8 cellular contexts compared by ENCODE assay signal in the genomic region with DNA sequence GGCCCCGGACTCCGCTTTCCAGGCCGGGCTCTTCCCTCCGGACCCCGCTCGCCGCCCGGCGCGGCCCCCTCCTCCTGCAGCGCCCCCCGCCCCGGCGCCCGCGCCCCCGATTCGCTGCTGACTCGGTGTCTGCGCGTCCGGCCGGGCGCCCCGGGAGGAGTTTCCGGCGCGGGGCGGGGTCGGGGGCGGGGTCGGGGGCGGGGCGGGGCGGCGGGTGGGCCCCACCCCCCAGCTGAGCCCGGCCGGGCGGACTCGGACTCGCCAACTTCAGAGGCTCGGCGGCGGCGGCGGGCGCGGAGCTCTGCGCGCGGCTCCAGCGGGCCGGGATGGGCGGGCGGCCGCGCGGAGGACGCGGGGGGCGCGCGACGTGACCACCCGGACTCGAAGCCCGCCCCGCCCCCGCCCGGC. TPM values are rescaled to one million over a fixed set of nuclear protein-coding genes. Genes with fewer than 3 reads are reported as not detected.
DNase-seq lines count a peak whose midpoint lies in the region; ATAC-seq lines count a peak whose summit lies in the region.

Gene METRNL, plus strand, starts transcription at position 270 of the 408 bp plus-strand sequence. CDS start 207 bp downstream, outside the sequence.

- peak within 1 kb of the TSS; percentile 51 for H3K4me3 ChIP-seq in NT2/D1 (ENCODE audit: insufficient read length, low read depth)
- peak within 1 kb of the TSS; percentile 46 for H3K4me3 ChIP-seq in naive thymus-derived CD4-positive, alpha-beta T cell (ENCODE audit: low read length)

- POLR2A ChIA-PET in naive thymus-derived CD4-positive, alpha-beta T cell (lab: Charles Lee) = no interaction called here

- peak; percentile 60 for ATAC-seq in naive thymus-derived CD4-positive, alpha-beta T cell
- ATAC-seq in stimulated activated naive CD8-positive, alpha-beta T cell treated with anti-CD3 and anti-CD28 coated beads, Interleukin-15, Interleukin-2, amounts not matched to agents 100 U/mL and 50 U/mL, for 24 hours = peak; percentile 24
- no peak for ATAC-seq in HG02852 (IDR thresholded peaks at IDR 0.05; ENCODE audit: unreplicated experiment)

- CTCF ChIA-PET in naive thymus-derived CD4-positive, alpha-beta T cell (lab: Charles Lee) = no interaction called here

- H3K4me1 Mint-ChIP-seq in activated T-helper 1 cell treated with anti-CD3 and anti-CD28 coated beads, Interleukin-12 subunit alpha, Interleukin-12 subunit beta, Interleukin-2, Interleukin-4 antibody, amounts not matched to agents 30 ng/mL and 10 ng/mL and 1 ng/mL, durations not matched to agents 14 hours and 24 hours and 36 hours (ENCODE audit: low read depth) = peaks cover 28% of the 10 kb centered on the region
- H3K4me1 Mint-ChIP-seq in naive thymus-derived CD4-positive, alpha-beta T cell = peaks cover 0 to 27% (median 10%) of the 10 kb centered on the region in 7 donors

- peaks cover 11% of the 10 kb centered on the region for H3K27me3 Mint-ChIP-seq in activated T-helper 1 cell treated with anti-CD3 and anti-CD28 coated beads, Interleukin-12 subunit alpha, Interleukin-12 subunit beta, Interleukin-2, Interleukin-4 antibody, amounts not matched to agents 30 ng/mL and 10 ng/mL and 1 ng/mL, durations not matched to agents 14 hours and 24 hours and 36 hours (ENCODE audit: insufficient read depth)
- H3K27me3 Mint-ChIP-seq in naive thymus-derived CD4-positive, alpha-beta T cell = peaks cover 0 to 35% (median 5%) of the 10 kb centered on the region in 5 donors

- peaks cover 13% of the 10 kb centered on the region for H3K36me3 ChIP-seq in NT2/D1 (ENCODE audit: insufficient read depth, insufficient read length, low read length)
- H3K36me3 ChIP-seq in naive thymus-derived CD4-positive, alpha-beta T cell (ENCODE audit: control insufficient read depth in 2 of 3, insufficient read depth in 3 of 3, low read length in 3 of 3) = no peaks in the 10 kb centered on the region

- peaks cover 53% of the 10 kb centered on the region for H3K27me3 ChIP-seq in NT2/D1 (ENCODE audit: insufficient read depth, insufficient read length)
- no peaks in the 10 kb centered on the region for H3K27me3 ChIP-seq in naive thymus-derived CD4-positive, alpha-beta T cell (ENCODE audit: control insufficient read depth in 2 of 2, insufficient read depth in 2 of 2, low read length in 2 of 2)

- no peak within 1 kb of the TSS for H3K27ac Mint-ChIP-seq in activated T-helper 1 cell treated with anti-CD3 and anti-CD28 coated beads, Interleukin-12 subunit alpha, Interleukin-12 subunit beta, Interleukin-2, Interleukin-4 antibody, amounts not matched to agents 30 ng/mL and 10 ng/mL and 1 ng/mL, durations not matched to agents 14 hours and 24 hours and 36 hours
- H3K27ac Mint-ChIP-seq in naive thymus-derived CD4-positive, alpha-beta T cell = no peak within 1 kb of the TSS

- peaks cover 21% of the 10 kb centered on the region for H3K4me1 ChIP-seq in NT2/D1 (ENCODE audit: insufficient read depth, insufficient read length)
- peaks cover 0 to 23% of the 10 kb centered on the region in 2 donors for H3K4me1 ChIP-seq in naive thymus-derived CD4-positive, alpha-beta T cell (ENCODE audit: control insufficient read depth in 2 of 2, insufficient read depth in 2 of 2, low read length in 2 of 2)

- H3K9me3 ChIP-seq in NT2/D1 (ENCODE audit: insufficient read depth, low read length) = no peaks in the 10 kb centered on the region; the same call in 1 of the 2 replicates
- H3K9me3 ChIP-seq in naive thymus-derived CD4-positive, alpha-beta T cell (ENCODE audit: control insufficient read depth in 2 of 3, low read length in 3 of 3) = no peaks in the 10 kb centered on the region

- H3K9ac ChIP-seq in NT2/D1 (ENCODE audit: insufficient read length, low read depth) = peak within 1 kb of the TSS; percentile 79

- H3K9me3 Mint-ChIP-seq in activated T-helper 1 cell treated with anti-CD3 and anti-CD28 coated beads, Interleukin-12 subunit alpha, Interleukin-12 subunit beta, Interleukin-2, Interleukin-4 antibody, amounts not matched to agents 30 ng/mL and 10 ng/mL and 1 ng/mL, durations not matched to agents 14 hours and 24 hours and 36 hours = no peaks in the 10 kb centered on the region
- no peaks in the 10 kb centered on the region for H3K9me3 Mint-ChIP-seq in naive thymus-derived CD4-positive, alpha-beta T cell

- peak; percentile 7 for DNase-seq in DMS114 treated with DMSO at 0.1 percent for 48 hours (lab: John Stamatoyannopoulos, UW; ENCODE audit: unreplicated experiment)
- peak; percentile 72 for DNase-seq in HCEC 1CT
- DNase-seq in NT2/D1 (ENCODE audit: low read depth, low spot score) = peak; percentile 5
- DNase-seq in activated T-helper 1 cell treated with anti-CD3 and anti-CD28 coated beads, Interleukin-12 subunit alpha, Interleukin-12 subunit beta, Interleukin-2, Interleukin-4 antibody, amounts not matched to agents 30 ng/mL and 10 ng/mL and 1 ng/mL, durations not matched to agents 14 hours and 24 hours and 36 hours (ENCODE audit: low spot score) = peak; percentile 51
- DNase-seq in fibroblast of peridontal ligament (ENCODE audit: extremely low read depth) = peak; percentile 48
- peak in 7 of 9 donors; percentile 22 to 79 (median 36) for DNase-seq in naive thymus-derived CD4-positive, alpha-beta T cell
- peak; percentile 76 for DNase-seq in stimulated activated naive CD8-positive, alpha-beta T cell treated with anti-CD3 and anti-CD28 coated beads, Interleukin-15, Interleukin-2, amounts not matched to agents 100 U/mL and 50 U/mL, for 24 hours

- intact Hi-C loops in activated T-helper 1 cell treated with anti-CD3 and anti-CD28 coated beads, Interleukin-12 subunit alpha, Interleukin-12 subunit beta, Interleukin-2, Interleukin-4 antibody, amounts not matched to agents 30 ng/mL and 10 ng/mL and 1 ng/mL, durations not matched to agents 14 hours and 24 hours and 36 hours (cut with micrococcal nuclease) = loop anchor here (1.0 kb wide), 1 partner anchor 28 kb away; no protein-coding TSS in a partner anchor
- intact Hi-C loops in naive thymus-derived CD4-positive, alpha-beta T cell (cut with micrococcal nuclease) = loop anchor here in 1 of 2 donors (1.0 kb wide), 1 partner anchor 28 kb away; no protein-coding TSS in a partner anchor

- peaks cover 12% of the 10 kb centered on the region for H3K36me3 Mint-ChIP-seq in activated T-helper 1 cell treated with anti-CD3 and anti-CD28 coated beads, Interleukin-12 subunit alpha, Interleukin-12 subunit beta, Interleukin-2, Interleukin-4 antibody, amounts not matched to agents 30 ng/mL and 10 ng/mL and 1 ng/mL, durations not matched to agents 14 hours and 24 hours and 36 hours (ENCODE audit: low read depth)
- H3K36me3 Mint-ChIP-seq in naive thymus-derived CD4-positive, alpha-beta T cell = peaks cover 0 to 2% (median 0%) of the 10 kb centered on the region in 5 donors

- H3K27ac ChIP-seq in naive thymus-derived CD4-positive, alpha-beta T cell (ENCODE audit: low read depth, low read length) = no peak within 1 kb of the TSS

- peak within 1 kb of the TSS; percentile 58 for H3K4me3 Mint-ChIP-seq in activated T-helper 1 cell treated with anti-CD3 and anti-CD28 coated beads, Interleukin-12 subunit alpha, Interleukin-12 subunit beta, Interleukin-2, Interleukin-4 antibody, amounts not matched to agents 30 ng/mL and 10 ng/mL and 1 ng/mL, durations not matched to agents 14 hours and 24 hours and 36 hours
- H3K4me3 Mint-ChIP-seq in naive thymus-derived CD4-positive, alpha-beta T cell = peak within 1 kb of the TSS in 8 of 10 donors; percentile 36 to 76 (median 52)

RNA-seq across cellular contexts. Expression of gene METRNL, which starts in this region (rescaled TPM):
- total RNA-seq in activated T-helper 1 cell treated with anti-CD3 and anti-CD28 coated beads, Interleukin-12 subunit alpha, Interleukin-12 subunit beta, Interleukin-2, Interleukin-4 antibody, amounts not matched to agents 30 ng/mL and 10 ng/mL and 1 ng/mL, durations not matched to agents 14 hours and 24 hours and 36 hours = 31.1 and 31.4 TPM in 2 replicates
- 100 to 1,000 TPM in 1 of 5 experiments, 10 to 100 TPM in 2, 1 to 10 TPM in 2; 1.0 to 147 (median 10.3) TPM for total RNA-seq in naive thymus-derived CD4-positive, alpha-beta T cell
- polyA plus RNA-seq in naive thymus-derived CD4-positive, alpha-beta T cell = not detected

Comparison
In these comparisons a context has a peak if more than half of its experiments do, and no peak if none do; other contexts are left out.
1. DNase-seq: peak in every context shown above with its lines; median percentile 76 in stimulated activated naive CD8-positive, alpha-beta T cell treated with anti-CD3 and anti-CD28 coated beads, Interleukin-15, Interleukin-2, amounts not matched to agents 100 U/mL and 50 U/mL, for 24 hours; 72 in HCEC 1CT; 51 in activated T-helper 1 cell treated with anti-CD3 and anti-CD28 coated beads, Interleukin-12 subunit alpha, Interleukin-12 subunit beta, Interleukin-2, Interleukin-4 antibody, amounts not matched to agents 30 ng/mL and 10 ng/mL and 1 ng/mL, durations not matched to agents 14 hours and 24 hours and 36 hours; 48 in fibroblast of peridontal ligament; 36 in naive thymus-derived CD4-positive, alpha-beta T cell; 7 in DMS114 treated with DMSO at 0.1 percent for 48 hours; 5 in NT2/D1.